Comparison of ENCODE assay signal across 8 cellular contexts in the genomic region with DNA sequence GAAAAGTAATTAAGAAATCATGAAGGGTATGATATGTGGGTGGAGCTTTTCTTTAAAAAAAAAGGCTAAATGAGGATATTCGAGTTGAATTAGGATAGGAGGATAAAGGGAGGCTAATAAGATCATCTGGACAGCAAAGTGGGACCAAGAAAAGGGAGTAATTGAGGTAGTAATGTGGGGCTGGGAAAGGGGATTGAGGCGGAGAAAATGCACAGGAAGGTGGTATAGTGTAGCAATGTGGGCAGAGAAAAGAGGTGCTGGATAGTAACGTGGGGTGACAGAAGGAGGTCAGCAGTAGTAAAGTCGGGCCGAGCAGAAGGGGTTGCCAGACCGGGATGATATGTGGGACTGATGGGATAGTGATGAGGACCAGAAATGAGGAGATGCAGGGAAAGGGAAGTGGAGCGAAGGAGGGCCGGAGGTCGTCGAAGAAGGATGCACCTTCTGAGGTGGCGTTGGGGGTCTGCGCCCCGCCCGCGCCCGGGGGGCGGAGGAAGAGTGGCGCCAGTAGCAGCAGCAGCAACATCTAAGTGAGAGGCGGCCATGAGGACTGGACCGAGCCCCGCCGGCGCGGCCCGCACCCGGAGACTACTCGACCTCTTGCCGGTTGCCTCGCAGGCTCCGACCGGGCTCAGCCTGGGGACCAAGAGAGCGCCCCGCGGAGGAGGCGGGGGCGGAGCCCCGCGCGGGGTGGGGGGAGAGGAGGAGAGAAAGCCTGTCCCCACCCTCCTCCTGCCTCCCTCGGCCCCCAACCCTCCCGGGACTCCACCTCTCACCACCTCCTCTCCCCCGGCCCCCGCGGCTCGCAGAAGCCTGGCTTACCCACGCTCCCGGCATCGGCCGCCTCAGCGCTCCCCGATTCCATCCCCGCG. TPM values are rescaled to one million over a fixed set of nuclear protein-coding genes. Genes with fewer than 3 reads are reported as not detected.
DNase-seq lines count a peak whose midpoint lies in the region; ATAC-seq, FAIRE-seq and TF ChIP-seq lines count a peak whose summit lies in the region.

No MANE protein-coding gene starts in this region.

- H3K4me3 Mint-ChIP-seq in WTC11: peak overlapping the region; percentile 87

- no peaks in the 10 kb centered on the region for H3K9me3 ChIP-seq in Loucy (ENCODE audit: insufficient read depth, low read depth, low read length)
- no peaks in the 10 kb centered on the region for H3K9me3 ChIP-seq in kidney (ENCODE audit: control insufficient read depth in 1 of 2, low read length in 2 of 2)

- CTCF ChIA-PET in WTC11 (lab: Charles Lee): interaction anchor here (1.2 to 4.4 kb wide), 10 partner anchors 8 to 65 kb away, joined by 3 to 43 read pairs (median 10); no protein-coding TSS in a partner anchor

- no peak for TF ChIP-seq CTCF in Loucy (conservative IDR thresholded peaks at IDR 0.05; ENCODE audit: low read length)
- no peak for TF ChIP-seq CTCF in WTC11 (IDR thresholded peaks at IDR 0.05)
- no peak for TF ChIP-seq CTCF in kidney (IDR thresholded peaks at IDR 0.05; ENCODE audit: borderline replicate concordance, extremely low read depth, insufficient read depth)

- H3K4me2 ChIP-seq in Loucy (ENCODE audit: low read depth, low read length, poor library complexity, severe bottlenecking): peak overlapping the region; percentile 80

- no peaks in the 10 kb centered on the region for H3K36me3 Mint-ChIP-seq in WTC11

- no peaks in the 10 kb centered on the region for H3K9me3 Mint-ChIP-seq in WTC11

- peak; percentile 29 for ATAC-seq in GM19395 (IDR thresholded peaks at IDR 0.05; ENCODE audit: unreplicated experiment)
- peak; percentile 5 for ATAC-seq in WTC11

- H3K27ac ChIP-seq in ACC112 (ENCODE audit: low read depth, low read length): no peak overlapping the region
- no peak overlapping the region for H3K27ac ChIP-seq in caudate nucleus (ENCODE audit: low read depth, low read length)
- H3K27ac ChIP-seq in kidney (ENCODE audit: low read depth in 2 of 2, low read length in 2 of 2): no peak overlapping the region

- H3K9ac ChIP-seq in Loucy (ENCODE audit: low read depth, low read length, poor library complexity, severe bottlenecking): peak overlapping the region; percentile 68
- H3K9ac ChIP-seq in kidney (ENCODE audit: low read length in 2 of 2): peak overlapping the region; percentile 16 to 22

- H3K4me3 ChIP-seq in ACC112 (ENCODE audit: low read depth, low read length) (peak overlapping the region; percentile 78), Loucy (ENCODE audit: low read length, poor library complexity, severe bottlenecking) (peak overlapping the region; percentile 81), kidney (ENCODE audit: low read length in 2 of 2) (peak overlapping the region; percentile 56 to 72)

- POLR2A ChIA-PET in WTC11 (lab: Charles Lee): interaction anchor here (0.6 to 1.8 kb wide), 6 partner anchors 8 to 434 kb away, joined by 3 to 9 read pairs (median 6); no protein-coding TSS in a partner anchor

- no peaks in the 10 kb centered on the region; the same call in 1 of the 2 replicates for H3K27me3 ChIP-seq in ACC112 (ENCODE audit: insufficient read depth, low read length)
- H3K27me3 ChIP-seq in Loucy (ENCODE audit: insufficient read depth, low read length, poor library complexity, severe bottlenecking): no peaks in the 10 kb centered on the region

- no peaks in the 10 kb centered on the region for H4K20me1 ChIP-seq in Loucy (ENCODE audit: insufficient read depth, low read length, poor library complexity, severe bottlenecking)

- H3K27ac Mint-ChIP-seq in WTC11: peak overlapping the region; percentile 73

- H3K79me2 ChIP-seq in ACC112 (ENCODE audit: control insufficient read depth, insufficient read depth, low read length, unreplicated experiment): peaks cover 13% of the 10 kb centered on the region
- H3K79me2 ChIP-seq in Loucy (ENCODE audit: insufficient read depth, low read length): no peaks in the 10 kb centered on the region

- no peaks in the 10 kb centered on the region for H3K27me3 Mint-ChIP-seq in WTC11 (ENCODE audit: low read depth)

- peak; percentile 71 for DNase-seq in WTC11 (ENCODE audit: low spot score)
- DNase-seq in caudate nucleus (lab: John Stamatoyannopoulos, UW): peak in 36 of 61 donors; percentile 16 to 80 (median 52)
- peak; percentile 90 for DNase-seq in kidney
- peak; percentile 68 for DNase-seq in stimulated activated CD4-positive, alpha-beta T cell treated with anti-CD3 and anti-CD28 coated beads, Interleukin-15, amount 100 ng/mL, for 24 hours
- DNase-seq in GM19238 (ENCODE audit: insufficient read length, low spot score): no peak

- no peaks in the 10 kb centered on the region for H3K36me3 ChIP-seq in ACC112 (ENCODE audit: insufficient read depth, low read length)
- H3K36me3 ChIP-seq in Loucy (ENCODE audit: insufficient read depth, low read length): no peaks in the 10 kb centered on the region
- H3K36me3 ChIP-seq in kidney (ENCODE audit: control insufficient read depth in 1 of 2, insufficient read depth in 2 of 2, low read length in 2 of 2): no peaks in the 10 kb centered on the region

- H3K4me1 Mint-ChIP-seq in WTC11: peaks cover 63% of the 10 kb centered on the region

- intact Hi-C loops in kidney (cut with DNase I): no loop called here

- no peak for FAIRE-seq in kidney (lab: Jason Lieb, UNC)

- peak overlapping the region; percentile 53 for H2AFZ ChIP-seq in ACC112 (ENCODE audit: low read length, unreplicated experiment)
- H2AFZ ChIP-seq in Loucy (ENCODE audit: low read length): peak overlapping the region; percentile 98

- no peaks in the 10 kb centered on the region for H3F3A ChIP-seq in Loucy (ENCODE audit: low read depth)

- H3K4me1 ChIP-seq in ACC112 (ENCODE audit: control insufficient read depth, insufficient read depth, low read length, unreplicated experiment) (peaks cover 27% of the 10 kb centered on the region), Loucy (ENCODE audit: insufficient read depth, low read length, poor library complexity, severe bottlenecking) (peaks cover 25% of the 10 kb centered on the region), kidney (ENCODE audit: control insufficient read depth in 1 of 2, insufficient read depth in 1 of 2, low read depth in 1 of 2, low read length in 2 of 2) (peaks cover 0 to 13% of the 10 kb centered on the region in 2 donors)

- H3K9me2 ChIP-seq in Loucy (replicated peaks; ENCODE audit: low read depth, low read length): no peaks in the 10 kb centered on the region

TF ChIP-seq in WTC11, 78 proteins besides CTCF, POLR2A, EP300 and RAD21 (continues in another document):
- TF ChIP-seq FOXP1 (CRISPR knock-in tag; IDR thresholded peaks at IDR 0.05; ENCODE audit: borderline replicate concordance): 0 out of 2 replicates have a peak, but pooled peaks have one; percentile 37
- TF ChIP-seq, protein P1, sequence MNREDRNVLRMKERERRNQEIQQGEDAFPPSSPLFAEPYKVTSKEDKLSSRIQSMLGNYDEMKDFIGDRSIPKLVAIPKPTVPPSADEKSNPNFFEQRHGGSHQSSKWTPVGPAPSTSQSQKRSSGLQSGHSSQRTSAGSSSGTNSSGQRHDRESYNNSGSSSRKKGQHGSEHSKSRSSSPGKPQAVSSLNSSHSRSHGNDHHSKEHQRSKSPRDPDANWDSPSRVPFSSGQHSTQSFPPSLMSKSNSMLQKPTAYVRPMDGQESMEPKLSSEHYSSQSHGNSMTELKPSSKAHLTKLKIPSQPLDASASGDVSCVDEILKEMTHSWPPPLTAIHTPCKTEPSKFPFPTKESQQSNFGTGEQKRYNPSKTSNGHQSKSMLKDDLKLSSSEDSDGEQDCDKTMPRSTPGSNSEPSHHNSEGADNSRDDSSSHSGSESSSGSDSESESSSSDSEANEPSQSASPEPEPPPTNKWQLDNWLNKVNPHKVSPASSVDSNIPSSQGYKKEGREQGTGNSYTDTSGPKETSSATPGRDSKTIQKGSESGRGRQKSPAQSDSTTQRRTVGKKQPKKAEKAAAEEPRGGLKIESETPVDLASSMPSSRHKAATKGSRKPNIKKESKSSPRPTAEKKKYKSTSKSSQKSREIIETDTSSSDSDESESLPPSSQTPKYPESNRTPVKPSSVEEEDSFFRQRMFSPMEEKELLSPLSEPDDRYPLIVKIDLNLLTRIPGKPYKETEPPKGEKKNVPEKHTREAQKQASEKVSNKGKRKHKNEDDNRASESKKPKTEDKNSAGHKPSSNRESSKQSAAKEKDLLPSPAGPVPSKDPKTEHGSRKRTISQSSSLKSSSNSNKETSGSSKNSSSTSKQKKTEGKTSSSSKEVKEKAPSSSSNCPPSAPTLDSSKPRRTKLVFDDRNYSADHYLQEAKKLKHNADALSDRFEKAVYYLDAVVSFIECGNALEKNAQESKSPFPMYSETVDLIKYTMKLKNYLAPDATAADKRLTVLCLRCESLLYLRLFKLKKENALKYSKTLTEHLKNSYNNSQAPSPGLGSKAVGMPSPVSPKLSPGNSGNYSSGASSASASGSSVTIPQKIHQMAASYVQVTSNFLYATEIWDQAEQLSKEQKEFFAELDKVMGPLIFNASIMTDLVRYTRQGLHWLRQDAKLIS (CRISPR knock-in tag; IDR thresholded peaks at IDR 0.05; ENCODE audit: borderline replicate concordance): no peak

RNA-seq across cellular contexts. Expression of a gene that starts 0.9 kb away (rescaled TPM):
- total RNA-seq in WTC11 (2021) (82.5 to 107 TPM (median 83.0 TPM) in 3 replicates), kidney (46.7 TPM)
- polyA plus RNA-seq in kidney (ENCODE audit: insufficient read depth, low read depth, low replicate concordance): 12.7 TPM

RNA-seq across cellular contexts. Expression of a gene that starts 24.8 kb away (rescaled TPM):
- total RNA-seq in WTC11 (2021) (0.55 to 1.2 TPM (median 0.57 TPM) in 3 replicates), kidney (not detected)
- not detected for polyA plus RNA-seq in kidney (ENCODE audit: insufficient read depth, low read depth, low replicate concordance)

RNA-seq across cellular contexts. Expression of a gene that starts 47.2 kb away (rescaled TPM):
- total RNA-seq in WTC11 (2021): not detected in 3 replicates
- not detected for total RNA-seq in kidney
- polyA plus RNA-seq in kidney (ENCODE audit: insufficient read depth, low read depth, low replicate concordance): not detected

RNA-seq across cellular contexts. Expression of a gene that starts 48.9 kb away (rescaled TPM):
- total RNA-seq in WTC11 (2021) (6.0 to 6.4 TPM (median 6.2 TPM) in 3 replicates), kidney (1.1 TPM)
- polyA plus RNA-seq in kidney (ENCODE audit: insufficient read depth, low read depth, low replicate concordance): not detected
